1 cellular context compared by ENCODE assay signal in the genomic region with DNA sequence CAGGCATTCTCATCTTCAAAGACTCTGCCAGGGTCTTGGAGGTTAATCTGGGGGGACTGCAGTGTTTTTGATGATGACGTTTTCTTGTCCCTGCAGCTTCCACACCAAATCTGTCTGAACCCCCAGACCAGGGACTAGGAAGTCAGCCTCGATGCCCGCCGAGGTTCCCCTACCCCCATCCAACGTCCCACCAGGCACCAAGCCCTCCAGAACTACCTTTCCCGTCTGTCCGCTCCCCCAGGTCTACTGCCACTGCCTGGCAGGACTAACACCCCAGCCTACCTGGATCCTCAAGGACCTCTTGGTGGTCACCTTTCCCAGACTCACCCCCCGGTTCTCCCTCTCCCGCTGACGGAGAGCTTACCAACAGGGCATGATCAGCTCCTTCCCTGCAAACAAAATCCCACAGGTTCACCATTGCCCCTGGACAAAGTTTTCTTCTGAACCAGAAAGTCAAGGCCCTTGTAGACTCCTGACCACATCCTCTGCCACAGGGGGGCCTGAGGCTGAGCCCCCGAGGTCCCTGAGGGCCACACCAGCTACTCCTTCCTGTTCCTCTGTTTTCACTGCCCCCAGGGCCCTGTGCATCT.
TF ChIP-seq lines count a peak whose summit lies in the region.

No MANE protein-coding gene starts in this region.

TF ChIP-seq in SK-N-SH, 30 proteins besides CTCF, POLR2A, EP300 and RAD21 (continued from another document):
- TF ChIP-seq, protein P1, sequence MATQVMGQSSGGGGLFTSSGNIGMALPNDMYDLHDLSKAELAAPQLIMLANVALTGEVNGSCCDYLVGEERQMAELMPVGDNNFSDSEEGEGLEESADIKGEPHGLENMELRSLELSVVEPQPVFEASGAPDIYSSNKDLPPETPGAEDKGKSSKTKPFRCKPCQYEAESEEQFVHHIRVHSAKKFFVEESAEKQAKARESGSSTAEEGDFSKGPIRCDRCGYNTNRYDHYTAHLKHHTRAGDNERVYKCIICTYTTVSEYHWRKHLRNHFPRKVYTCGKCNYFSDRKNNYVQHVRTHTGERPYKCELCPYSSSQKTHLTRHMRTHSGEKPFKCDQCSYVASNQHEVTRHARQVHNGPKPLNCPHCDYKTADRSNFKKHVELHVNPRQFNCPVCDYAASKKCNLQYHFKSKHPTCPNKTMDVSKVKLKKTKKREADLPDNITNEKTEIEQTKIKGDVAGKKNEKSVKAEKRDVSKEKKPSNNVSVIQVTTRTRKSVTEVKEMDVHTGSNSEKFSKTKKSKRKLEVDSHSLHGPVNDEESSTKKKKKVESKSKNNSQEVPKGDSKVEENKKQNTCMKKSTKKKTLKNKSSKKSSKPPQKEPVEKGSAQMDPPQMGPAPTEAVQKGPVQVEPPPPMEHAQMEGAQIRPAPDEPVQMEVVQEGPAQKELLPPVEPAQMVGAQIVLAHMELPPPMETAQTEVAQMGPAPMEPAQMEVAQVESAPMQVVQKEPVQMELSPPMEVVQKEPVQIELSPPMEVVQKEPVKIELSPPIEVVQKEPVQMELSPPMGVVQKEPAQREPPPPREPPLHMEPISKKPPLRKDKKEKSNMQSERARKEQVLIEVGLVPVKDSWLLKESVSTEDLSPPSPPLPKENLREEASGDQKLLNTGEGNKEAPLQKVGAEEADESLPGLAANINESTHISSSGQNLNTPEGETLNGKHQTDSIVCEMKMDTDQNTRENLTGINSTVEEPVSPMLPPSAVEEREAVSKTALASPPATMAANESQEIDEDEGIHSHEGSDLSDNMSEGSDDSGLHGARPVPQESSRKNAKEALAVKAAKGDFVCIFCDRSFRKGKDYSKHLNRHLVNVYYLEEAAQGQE (IDR thresholded peaks at IDR 0.05; ENCODE audit: low read depth, low read length): no peak
- TF ChIP-seq TAF1 (IDR thresholded peaks at IDR 0.05; ENCODE audit: borderline replicate concordance, low read depth, low read length) (no peak), RFX5 (IDR thresholded peaks at IDR 0.05; ENCODE audit: low read length) (no peak), NFIC (IDR thresholded peaks at IDR 0.05; ENCODE audit: borderline replicate concordance) (no peak), YY1 (IDR thresholded peaks at IDR 0.05; ENCODE audit: low read depth) (no peak), MXI1 (IDR thresholded peaks at IDR 0.05; ENCODE audit: low read depth, low read length) (no peak), TEAD4 (IDR thresholded peaks at IDR 0.05; ENCODE audit: borderline replicate concordance, insufficient read depth) (no peak), GABPA (IDR thresholded peaks at IDR 0.05; ENCODE audit: low read depth) (no peak), CHD2 (IDR thresholded peaks at IDR 0.05; ENCODE audit: low read length, partially characterized antibody) (no peak), RXRA (IDR thresholded peaks at IDR 0.05; ENCODE audit: borderline replicate concordance, low read depth) (no peak), ZBTB33 (IDR thresholded peaks at IDR 0.05; ENCODE audit: borderline replicate concordance, low read depth) (no peak), PBX3 (IDR thresholded peaks at IDR 0.05) (no peak), GATA2 (CRISPR knock-in tag; IDR thresholded peaks at IDR 0.05) (no peak)
